Comparison of ENCODE assay signal across 10 cellular contexts in genomic region chr7:13593854-13594253, GRCh38.
"Had no signal": no experiment of that assay in that cellular context is flagged by ENCODE, and none has a peak within 500 bp of the region (broad histone marks: within the 10 kb centered on the region; RNA-seq: fewer than 3 reads in every experiment).

No MANE protein-coding gene starts in this region.

- H3K4me3 ChIP-seq: GM23248, GM23338, HAP-1 had no signal

- H3K4me1 ChIP-seq: HAP-1 had no signal

- H3K4me2 ChIP-seq: GM23338 had no signal

- H3K9ac ChIP-seq: GM23248 had no signal

- H2AFZ ChIP-seq: GM23248, GM23338 had no signal

- FAIRE-seq: H1 had no signal

- H3K9me3 ChIP-seq: HAP-1 had no signal

- H3K27ac ChIP-seq: GM23248 had no signal

- DNase-seq: GM23248, GOT3, H7, H9, HCEC 1CT, HFFc6 had no signal

- H3K36me3 ChIP-seq: HAP-1 had no signal

- ATAC-seq: GM23338, HCT116 had no signal
